In genomic region chr4:182531555-182532162, GRCh38 we compare ENCODE assay signal across 2 cellular contexts.
TF ChIP-seq lines count a peak whose summit lies in the region.

No MANE protein-coding gene starts in this region.

TF ChIP-seq in IMR-90, 13 proteins besides CTCF, POLR2A, EP300 and RAD21:
- TF ChIP-seq MXI1 (IDR thresholded peaks at IDR 0.05; ENCODE audit: borderline replicate concordance, low read depth, low read length) (0 out of 2 replicates have a peak, but pooled peaks have one; percentile 23), CHD1 (IDR thresholded peaks at IDR 0.05; ENCODE audit: low read depth, low read length) (no peak)

TF ChIP-seq in H1, 55 proteins besides CTCF, POLR2A, EP300 and RAD21:
- TF ChIP-seq JUND (IDR thresholded peaks at IDR 0.05; ENCODE audit: low read length) (no peak), BACH1 (IDR thresholded peaks at IDR 0.05; ENCODE audit: low read length) (no peak), CHD2 (IDR thresholded peaks at IDR 0.05; ENCODE audit: low read length) (no peak), PHF8 (conservative IDR thresholded peaks at IDR 0.05; ENCODE audit: low read depth, low read length) (no peak), SRF (IDR thresholded peaks at IDR 0.05; ENCODE audit: low read depth, low read length) (no peak), ASH2L (IDR thresholded peaks at IDR 0.05; ENCODE audit: low read length) (no peak), SUZ12 (IDR thresholded peaks at IDR 0.05; ENCODE audit: low read length) (no peak), EZH2 (IDR thresholded peaks at IDR 0.05; ENCODE audit: low read depth, low read length, severe bottlenecking) (no peak), SAP30 (IDR thresholded peaks at IDR 0.05; ENCODE audit: insufficient read depth, insufficient replicate concordance, low read length) (no peak), GABPA (IDR thresholded peaks at IDR 0.05; ENCODE audit: borderline replicate concordance, insufficient read depth, low read length) (no peak), SIRT6 (IDR thresholded peaks at IDR 0.05; ENCODE audit: low read length) (no peak), NRF1 (IDR thresholded peaks at IDR 0.05; ENCODE audit: low read depth, low read length) (no peak)
TF ChIP-seq in H1: peak in this region for 0.
